12 cellular contexts compared by ENCODE assay signal in genomic region chr10:121845044-121845784, GRCh38.
DNase-seq lines count a peak whose midpoint lies in the region; ATAC-seq and TF ChIP-seq lines count a peak whose summit lies in the region.
"Had no signal": no experiment of that assay in that cellular context is flagged by ENCODE, and none has a peak within 500 bp of the region (broad histone marks: within the 10 kb centered on the region; RNA-seq: fewer than 3 reads in every experiment).

No MANE protein-coding gene starts in this region.

- POLR2A ChIA-PET in activated CD8-positive, alpha-beta T cell treated with anti-CD3 and anti-CD28 coated beads for 36 hours (lab: Charles Lee) = no interaction called here
- POLR2A ChIA-PET in activated CD8-positive, alpha-beta T cell treated with anti-CD3 and anti-CD28 coated beads, Interleukin-2, amount 10 ng/mL, durations not matched to agents 7 days and 5 days (lab: Charles Lee) = interaction anchor here (0.6 kb wide), 1 partner anchor 1223 kb away, joined by 3 read pairs; no protein-coding TSS in a partner anchor

- peaks cover 41% of the 10 kb centered on the region for H3K36me3 Mint-ChIP-seq in activated CD8-positive, alpha-beta T cell treated with anti-CD3 and anti-CD28 coated beads for 36 hours (ENCODE audit: low read depth)
- peaks cover 39% of the 10 kb centered on the region for H3K36me3 Mint-ChIP-seq in activated CD8-positive, alpha-beta T cell treated with anti-CD3 and anti-CD28 coated beads, Interleukin-2, amount 10 ng/mL, durations not matched to agents 7 days and 5 days (ENCODE audit: low read depth)
- peaks cover 39% of the 10 kb centered on the region for H3K36me3 Mint-ChIP-seq in T-helper 2 cell treated with Interferon-gamma antibody and Interleukin-4, amounts not matched to agents 5 μg/mL and 100 μg/mL, for 36 hours (ENCODE audit: low read depth)

- CTCF ChIA-PET in activated CD8-positive, alpha-beta T cell treated with anti-CD3 and anti-CD28 coated beads for 36 hours (lab: Charles Lee) = no interaction called here
- CTCF ChIA-PET in activated CD8-positive, alpha-beta T cell treated with anti-CD3 and anti-CD28 coated beads, Interleukin-2, amount 10 ng/mL, durations not matched to agents 7 days and 5 days (lab: Charles Lee) = no interaction called here

- no peak for TF ChIP-seq CTCF in activated CD8-positive, alpha-beta T cell treated with anti-CD3 and anti-CD28 coated beads for 36 hours (IDR thresholded peaks at IDR 0.05)

- DNase-seq in activated CD8-positive, alpha-beta T cell treated with anti-CD3 and anti-CD28 coated beads for 36 hours = peak; percentile 30
- DNase-seq in activated CD8-positive, alpha-beta T cell treated with anti-CD3 and anti-CD28 coated beads, Interleukin-2, amount 10 ng/mL, durations not matched to agents 7 days and 5 days = no peak
- peak; percentile 7 for DNase-seq in T-helper 2 cell treated with Interferon-gamma antibody and Interleukin-4, amounts not matched to agents 5 μg/mL and 100 μg/mL, for 36 hours (ENCODE audit: low spot score)
- DNase-seq in activated gamma-delta T cell (lab: John Stamatoyannopoulos, UW) (no peak), posterior cingulate gyrus (no peak), DMS114 treated with DMSO at 0.1 percent for 48 hours (lab: John Stamatoyannopoulos, UW; ENCODE audit: unreplicated experiment) (no peak)
- DNase-seq: NCI-H2081, psoas muscle, upper lobe of left lung had no signal

- intact Hi-C loops in activated CD8-positive, alpha-beta T cell treated with anti-CD3 and anti-CD28 coated beads for 36 hours (cut with micrococcal nuclease) = no loop called here
- intact Hi-C loops in posterior cingulate gyrus (cut with DNase I) = no loop called here

- peak overlapping the region; percentile 46 for H3K27ac Mint-ChIP-seq in activated CD8-positive, alpha-beta T cell treated with anti-CD3 and anti-CD28 coated beads for 36 hours
- H3K27ac Mint-ChIP-seq in activated CD8-positive, alpha-beta T cell treated with anti-CD3 and anti-CD28 coated beads, Interleukin-2, amount 10 ng/mL, durations not matched to agents 7 days and 5 days = no peak overlapping the region
- no peak overlapping the region for H3K27ac Mint-ChIP-seq in T-helper 2 cell treated with Interferon-gamma antibody and Interleukin-4, amounts not matched to agents 5 μg/mL and 100 μg/mL, for 36 hours

- H3K27me3 Mint-ChIP-seq in activated CD8-positive, alpha-beta T cell treated with anti-CD3 and anti-CD28 coated beads for 36 hours = no peaks in the 10 kb centered on the region
- H3K27me3 Mint-ChIP-seq in activated CD8-positive, alpha-beta T cell treated with anti-CD3 and anti-CD28 coated beads, Interleukin-2, amount 10 ng/mL, durations not matched to agents 7 days and 5 days (ENCODE audit: low read depth) = no peaks in the 10 kb centered on the region
- no peaks in the 10 kb centered on the region for H3K27me3 Mint-ChIP-seq in T-helper 2 cell treated with Interferon-gamma antibody and Interleukin-4, amounts not matched to agents 5 μg/mL and 100 μg/mL, for 36 hours (ENCODE audit: low read depth)

- H3K4me3 Mint-ChIP-seq in activated CD8-positive, alpha-beta T cell treated with anti-CD3 and anti-CD28 coated beads for 36 hours = no peak overlapping the region
- no peak overlapping the region for H3K4me3 Mint-ChIP-seq in activated CD8-positive, alpha-beta T cell treated with anti-CD3 and anti-CD28 coated beads, Interleukin-2, amount 10 ng/mL, durations not matched to agents 7 days and 5 days
- no peak overlapping the region for H3K4me3 Mint-ChIP-seq in T-helper 2 cell treated with Interferon-gamma antibody and Interleukin-4, amounts not matched to agents 5 μg/mL and 100 μg/mL, for 36 hours

- peak; percentile 60 for ATAC-seq in activated CD8-positive, alpha-beta T cell treated with anti-CD3 and anti-CD28 coated beads for 36 hours
- no peak for ATAC-seq in activated CD8-positive, alpha-beta T cell treated with anti-CD3 and anti-CD28 coated beads, Interleukin-2, amount 10 ng/mL, durations not matched to agents 7 days and 5 days
- ATAC-seq in GM21381 (IDR thresholded peaks at IDR 0.05; ENCODE audit: unreplicated experiment) (peak; percentile 98), HG03135 (IDR thresholded peaks at IDR 0.05; ENCODE audit: unreplicated experiment) (peak; percentile 78)
- ATAC-seq: HCT116, psoas muscle had no signal

- peaks cover 10% of the 10 kb centered on the region for H3K9me3 Mint-ChIP-seq in activated CD8-positive, alpha-beta T cell treated with anti-CD3 and anti-CD28 coated beads for 36 hours
- peaks cover 19% of the 10 kb centered on the region for H3K9me3 Mint-ChIP-seq in activated CD8-positive, alpha-beta T cell treated with anti-CD3 and anti-CD28 coated beads, Interleukin-2, amount 10 ng/mL, durations not matched to agents 7 days and 5 days (ENCODE audit: insufficient read depth)
- peaks cover 22% of the 10 kb centered on the region for H3K9me3 Mint-ChIP-seq in T-helper 2 cell treated with Interferon-gamma antibody and Interleukin-4, amounts not matched to agents 5 μg/mL and 100 μg/mL, for 36 hours

- H3K4me1 Mint-ChIP-seq in activated CD8-positive, alpha-beta T cell treated with anti-CD3 and anti-CD28 coated beads for 36 hours (ENCODE audit: low read depth) = peaks cover 16% of the 10 kb centered on the region
- peaks cover 11% of the 10 kb centered on the region for H3K4me1 Mint-ChIP-seq in activated CD8-positive, alpha-beta T cell treated with anti-CD3 and anti-CD28 coated beads, Interleukin-2, amount 10 ng/mL, durations not matched to agents 7 days and 5 days (ENCODE audit: low read depth)
- peaks cover 13% of the 10 kb centered on the region for H3K4me1 Mint-ChIP-seq in T-helper 2 cell treated with Interferon-gamma antibody and Interleukin-4, amounts not matched to agents 5 μg/mL and 100 μg/mL, for 36 hours (ENCODE audit: low read depth)

Comparison
In these comparisons a context has a peak if more than half of its experiments do, and no peak if none do; other contexts are left out.
1. DNase-seq: peak in activated CD8-positive, alpha-beta T cell treated with anti-CD3 and anti-CD28 coated beads for 36 hours (single experiment) and T-helper 2 cell treated with Interferon-gamma antibody and Interleukin-4, amounts not matched to agents 5 μg/mL and 100 μg/mL, for 36 hours (single experiment); none in activated CD8-positive, alpha-beta T cell treated with anti-CD3 and anti-CD28 coated beads, Interleukin-2, amount 10 ng/mL, durations not matched to agents 7 days and 5 days (single experiment), activated gamma-delta T cell (single experiment), posterior cingulate gyrus (0 of 10) and DMS114 treated with DMSO at 0.1 percent for 48 hours (single experiment).